ENCODE assay signal across 23 cellular contexts in genomic region chr10:25177754-25178135, GRCh38. TPM values are rescaled to one million over a fixed set of nuclear protein-coding genes. Genes with fewer than 3 reads are reported as not detected.
DNase-seq lines count a peak whose midpoint lies in the region; ATAC-seq, FAIRE-seq and TF ChIP-seq lines count a peak whose summit lies in the region.
"Had no signal": no experiment of that assay in that cellular context is flagged by ENCODE, and none has a peak within 500 bp of the region (broad histone marks: within the 10 kb centered on the region; RNA-seq: fewer than 3 reads in every experiment).

No MANE protein-coding gene starts in this region.

- no peak for DNase-seq in LNCaP clone FGC (ENCODE audit: low read depth)
- peak; percentile 18 for DNase-seq in cerebellum (ENCODE audit: low spot score)
- no peak for DNase-seq in nephron progenitor cell
- no peak for DNase-seq in kidney
- DNase-seq in NOMO-1 treated with DMSO at 0.1 percent for 48 hours (lab: John Stamatoyannopoulos, UW; ENCODE audit: unreplicated experiment), result no peak
- no peak for DNase-seq in gastrocnemius medialis
- DNase-seq: ACHN; CD4-positive, alpha-beta memory T cell; DMS53; GF-D8; GOT3; HCEC 1CT; IMR-90; NCI-H1694; NCI-H2081; NCI-H2171 treated with DMSO at 0.1 percent for 48 hours; NCI-H748 treated with DMSO at 0.1 percent for 48 hours had no signal

- no peaks in the 10 kb centered on the region for H3K36me3 Mint-ChIP-seq in nephron progenitor cell (ENCODE audit: low read depth)
- H3K36me3 Mint-ChIP-seq: CD4-positive, alpha-beta memory T cell had no signal

- H3K4me3 ChIP-seq in LNCaP clone FGC (ENCODE audit: low read depth, low read length) (peak overlapping the region; percentile 82), kidney (ENCODE audit: low read length in 2 of 2) (no peak overlapping the region), gastrocnemius medialis (no peak overlapping the region)
- H3K4me3 ChIP-seq: BLaER1 treated with 17β-estradiol and CSF1 and Interleukin-3, amounts not matched to agents 10 nM and 100 nM; SJSA1 had no signal

- no peak for ATAC-seq in HG02852 (IDR thresholded peaks at IDR 0.05; ENCODE audit: unreplicated experiment)
- no peak for ATAC-seq in gastrocnemius medialis

- H3K4me1 Mint-ChIP-seq in nephron progenitor cell, result peaks cover 12% of the 10 kb centered on the region

- no peak for FAIRE-seq in kidney (lab: Jason Lieb, UNC)
- FAIRE-seq: RCC 7860 had no signal

- H3K9me3 ChIP-seq in kidney (ENCODE audit: control insufficient read depth in 1 of 2, low read length in 2 of 2) (no peaks in the 10 kb centered on the region), gastrocnemius medialis (no peaks in the 10 kb centered on the region)

- H3K27me3 Mint-ChIP-seq in nephron progenitor cell (ENCODE audit: low read depth, poor library complexity), result peaks cover 63% of the 10 kb centered on the region

- peak overlapping the region; percentile 18 for H3K4me3 Mint-ChIP-seq in nephron progenitor cell
- H3K4me3 Mint-ChIP-seq: CD4-positive, alpha-beta memory T cell had no signal

- in situ Hi-C loops in gastrocnemius medialis (cut with MboI; ENCODE audit: low sequenced_read_pairs in 4 of 4), result no loop called here

- H3K9me3 Mint-ChIP-seq in nephron progenitor cell, result no peaks in the 10 kb centered on the region

- H3K27ac ChIP-seq in kidney (ENCODE audit: low read depth in 2 of 2, low read length in 2 of 2) (no peak overlapping the region), gastrocnemius medialis (no peak overlapping the region)
- H3K27ac ChIP-seq: BLaER1 treated with 17β-estradiol and CSF1 and Interleukin-3, amounts not matched to agents 10 nM and 100 nM; KMS-11; SJSA1 had no signal

- no peak overlapping the region for H3K27ac Mint-ChIP-seq in nephron progenitor cell
- H3K27ac Mint-ChIP-seq: CD4-positive, alpha-beta memory T cell had no signal

- H3K9ac ChIP-seq in kidney (ENCODE audit: low read length in 2 of 2), result no peak overlapping the region
- H3K9ac ChIP-seq: BLaER1 treated with 17β-estradiol and CSF1 and Interleukin-3, amounts not matched to agents 10 nM and 100 nM; KMS-11 had no signal

- TF ChIP-seq CTCF in LNCaP clone FGC (IDR thresholded peaks at IDR 0.05; ENCODE audit: control insufficient read depth, extremely low read depth, insufficient read depth) (no peak), nephron progenitor cell (IDR thresholded peaks at IDR 0.05) (no peak), kidney (IDR thresholded peaks at IDR 0.05; ENCODE audit: borderline replicate concordance, extremely low read depth, insufficient read depth) (no peak), gastrocnemius medialis (IDR thresholded peaks at IDR 0.05 in 4 of 5, conservative IDR thresholded peaks at IDR 0.05 in 1 of 5) (no peak)

- H3K36me3 ChIP-seq in kidney (ENCODE audit: control insufficient read depth in 1 of 2, insufficient read depth in 2 of 2, low read length in 2 of 2) (no peaks in the 10 kb centered on the region), gastrocnemius medialis (no peaks in the 10 kb centered on the region)
- H3K36me3 ChIP-seq: BLaER1 treated with 17β-estradiol and CSF1 and Interleukin-3, amounts not matched to agents 10 nM and 100 nM; SJSA1 had no signal

- intact Hi-C loops in kidney (cut with DNase I) (no loop called here), gastrocnemius medialis (cut with DNase I; ENCODE audit: low total_unique reads) (no loop called here)

- peaks cover 0 to 5% of the 10 kb centered on the region in 2 donors for H3K4me1 ChIP-seq in kidney (ENCODE audit: control insufficient read depth in 1 of 2, insufficient read depth in 1 of 2, low read depth in 1 of 2, low read length in 2 of 2)
- H3K4me1 ChIP-seq in gastrocnemius medialis, result no peaks in the 10 kb centered on the region

- no peak for TF ChIP-seq POLR2A in gastrocnemius medialis (IDR thresholded peaks at IDR 0.05)

- H3K27me3 ChIP-seq in gastrocnemius medialis, result peaks cover 37 to 52% (median 40%) of the 10 kb centered on the region in 3 donors
- H3K27me3 ChIP-seq: BLaER1 treated with 17β-estradiol and CSF1 and Interleukin-3, amounts not matched to agents 10 nM and 100 nM had no signal

RNA-seq across cellular contexts. Expression of gene GPR158, which starts 2.9 kb away (rescaled TPM):
- 8.8 TPM for total RNA-seq in cerebellum
- total RNA-seq in kidney, result 0.22 TPM
- 0.09 TPM for polyA plus RNA-seq in kidney (ENCODE audit: insufficient read depth, low read depth, low replicate concordance)
- total RNA-seq in gastrocnemius medialis, result under 1 TPM in 1 of 4 donors, not detected in 3; 0.04 TPM
- total RNA-seq: CD4-positive, alpha-beta memory T cell; IMR-90; OCI-LY7 had no signal
- polyA plus RNA-seq: CD4-positive, alpha-beta memory T cell; IMR-90 had no signal
